25 cellular contexts compared by ENCODE assay signal in the genomic region with DNA sequence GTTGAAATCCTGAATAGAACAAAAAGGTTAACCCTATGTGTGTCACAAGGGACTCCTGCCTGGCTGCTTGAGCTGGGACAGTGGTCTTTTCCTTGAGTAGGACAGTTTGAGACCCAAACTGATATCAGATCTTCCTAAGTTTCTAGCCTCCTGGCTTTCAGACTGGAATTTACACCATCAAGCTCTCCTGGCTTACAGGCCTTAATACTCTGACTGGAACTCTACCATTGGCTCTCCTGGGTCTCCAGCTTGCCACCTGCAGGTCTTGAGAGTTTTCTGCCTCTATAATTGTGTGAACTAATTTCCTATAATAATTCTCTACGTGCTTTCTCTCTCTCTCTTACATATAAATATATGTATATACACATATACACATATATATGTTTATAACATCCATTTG.
"Had no signal": no experiment of that assay in that cellular context is flagged by ENCODE, and none has a peak within 500 bp of the region (broad histone marks: within the 10 kb centered on the region; RNA-seq: fewer than 3 reads in every experiment).

No MANE protein-coding gene starts in this region.

- H3K27me3 ChIP-seq: brain microvascular endothelial cell, cardiac muscle cell had no signal

- H3K27ac Mint-ChIP-seq: activated B cell treated with CpG ODN at 0.5 μM for 24 hours; activated CD4-positive, alpha-beta T cell treated with anti-CD3 and anti-CD28 coated beads, Interleukin-2, amount 10 ng/mL, durations not matched to agents 24 days and 14 days; activated CD8-positive, alpha-beta memory T cell treated with anti-CD3 and anti-CD28 coated beads, Interleukin-2, amount 10 ng/mL, durations not matched to agents 7 days and 5 days; activated naive CD4-positive, alpha-beta T cell treated with anti-CD3 and anti-CD28 coated beads, Interleukin-2, amount 10 ng/mL, durations not matched to agents 7 days and 5 days; activated naive CD8-positive, alpha-beta T cell treated with anti-CD3 and anti-CD28 coated beads for 36 hours; activated T-cell treated with anti-CD3 and anti-CD28 coated beads, Interleukin-2, amount 50 U/mL, for 24 hours; activated T-helper 17 cell treated with anti-CD3 and anti-CD28 coated beads, Interleukin-2, amount 50 U/mL, for 72 hours; T-helper 17 cell had no signal

- H3K9me3 Mint-ChIP-seq: activated CD4-positive, alpha-beta T cell treated with anti-CD3 and anti-CD28 coated beads, Interleukin-2, amount 10 ng/mL, durations not matched to agents 24 days and 14 days had no signal

- ATAC-seq: activated CD8-positive, alpha-beta memory T cell treated with anti-CD3 and anti-CD28 coated beads, Interleukin-2, amount 10 ng/mL, durations not matched to agents 7 days and 5 days; activated T-helper 17 cell treated with anti-CD3 and anti-CD28 coated beads, Interleukin-2, amount 50 U/mL, for 72 hours; PC-3; T-helper 17 cell had no signal

- H3K27ac ChIP-seq: brain microvascular endothelial cell, cardiac muscle cell had no signal

- H3K27me3 Mint-ChIP-seq: activated B cell treated with CpG ODN at 0.5 μM for 24 hours; activated CD4-positive, alpha-beta T cell treated with anti-CD3 and anti-CD28 coated beads, Interleukin-2, amount 10 ng/mL, durations not matched to agents 24 days and 14 days; activated CD8-positive, alpha-beta memory T cell treated with anti-CD3 and anti-CD28 coated beads, Interleukin-2, amount 10 ng/mL, durations not matched to agents 7 days and 5 days; activated naive CD4-positive, alpha-beta T cell treated with anti-CD3 and anti-CD28 coated beads, Interleukin-2, amount 10 ng/mL, durations not matched to agents 7 days and 5 days; activated naive CD8-positive, alpha-beta T cell treated with anti-CD3 and anti-CD28 coated beads for 36 hours; activated T-cell treated with anti-CD3 and anti-CD28 coated beads, Interleukin-2, amount 50 U/mL, for 24 hours; activated T-helper 17 cell treated with anti-CD3 and anti-CD28 coated beads, Interleukin-2, amount 50 U/mL, for 72 hours; T-helper 17 cell had no signal

- H3K4me3 ChIP-seq: cardiac muscle cell had no signal

- H3K36me3 ChIP-seq: brain microvascular endothelial cell, cardiac muscle cell had no signal

- H3K4me3 Mint-ChIP-seq: activated B cell treated with CpG ODN at 0.5 μM for 24 hours; activated CD4-positive, alpha-beta T cell treated with anti-CD3 and anti-CD28 coated beads, Interleukin-2, amount 10 ng/mL, durations not matched to agents 24 days and 14 days; activated CD8-positive, alpha-beta memory T cell treated with anti-CD3 and anti-CD28 coated beads, Interleukin-2, amount 10 ng/mL, durations not matched to agents 7 days and 5 days; activated naive CD4-positive, alpha-beta T cell treated with anti-CD3 and anti-CD28 coated beads, Interleukin-2, amount 10 ng/mL, durations not matched to agents 7 days and 5 days; activated naive CD8-positive, alpha-beta T cell treated with anti-CD3 and anti-CD28 coated beads for 36 hours; activated T-cell treated with anti-CD3 and anti-CD28 coated beads, Interleukin-2, amount 50 U/mL, for 24 hours; activated T-helper 17 cell treated with anti-CD3 and anti-CD28 coated beads, Interleukin-2, amount 50 U/mL, for 72 hours; T-helper 17 cell had no signal

- H3K4me1 Mint-ChIP-seq: activated B cell treated with CpG ODN at 0.5 μM for 24 hours; activated CD4-positive, alpha-beta T cell treated with anti-CD3 and anti-CD28 coated beads, Interleukin-2, amount 10 ng/mL, durations not matched to agents 24 days and 14 days; activated CD8-positive, alpha-beta memory T cell treated with anti-CD3 and anti-CD28 coated beads, Interleukin-2, amount 10 ng/mL, durations not matched to agents 7 days and 5 days; activated naive CD4-positive, alpha-beta T cell treated with anti-CD3 and anti-CD28 coated beads, Interleukin-2, amount 10 ng/mL, durations not matched to agents 7 days and 5 days; activated naive CD8-positive, alpha-beta T cell treated with anti-CD3 and anti-CD28 coated beads for 36 hours; activated T-helper 17 cell treated with anti-CD3 and anti-CD28 coated beads, Interleukin-2, amount 50 U/mL, for 72 hours; T-helper 17 cell had no signal

- H3K36me3 Mint-ChIP-seq: activated CD8-positive, alpha-beta memory T cell treated with anti-CD3 and anti-CD28 coated beads, Interleukin-2, amount 10 ng/mL, durations not matched to agents 7 days and 5 days; activated naive CD4-positive, alpha-beta T cell treated with anti-CD3 and anti-CD28 coated beads, Interleukin-2, amount 10 ng/mL, durations not matched to agents 7 days and 5 days; activated naive CD8-positive, alpha-beta T cell treated with anti-CD3 and anti-CD28 coated beads for 36 hours had no signal

- DNase-seq: activated B cell treated with CpG ODN at 0.5 μM for 24 hours; activated CD4-positive, alpha-beta T cell treated with anti-CD3 and anti-CD28 coated beads for 1 hour; activated CD4-positive, alpha-beta T cell treated with anti-CD3 and anti-CD28 coated beads, Interleukin-2, amount 10 ng/mL, durations not matched to agents 24 days and 14 days; activated CD4-positive, alpha-beta T cell treated with anti-CD3 and anti-CD28 coated beads, Interleukin-2, amount 50 U/mL, for 48 hours; activated CD8-positive, alpha-beta memory T cell treated with anti-CD3 and anti-CD28 coated beads, Interleukin-2, amount 10 ng/mL, durations not matched to agents 7 days and 5 days; activated gamma-delta T cell; activated naive CD4-positive, alpha-beta T cell treated with anti-CD3 and anti-CD28 coated beads, Interleukin-2, amount 10 ng/mL, durations not matched to agents 7 days and 5 days; activated naive CD8-positive, alpha-beta T cell treated with anti-CD3 and anti-CD28 coated beads for 36 hours; activated T-cell treated with anti-CD3 and anti-CD28 coated beads, Interleukin-2, amount 50 U/mL, for 24 hours; brain microvascular endothelial cell; Kasumi-1; KBM-7; NCI-H1417; NCI-H1930; NCI-H2171; NCI-H2227 treated with DMSO at 0.1 percent for 48 hours; NCI-H446 treated with DMSO at 0.1 percent for 48 hours; NCI-H524 treated with DMSO at 0.1 percent for 48 hours; NCI-H82; PC-3; SIG-M5; T-helper 17 cell; T-helper 9 cell had no signal
